1 cellular context compared by ENCODE assay signal in genomic region chr14:95895720-95896119, GRCh38.
TF ChIP-seq lines count a peak whose summit lies in the region.

No MANE protein-coding gene starts in this region.

TF ChIP-seq in H1, 55 proteins besides CTCF, POLR2A, EP300 and RAD21 (continued from another document):
- TF ChIP-seq ATF3 (IDR thresholded peaks at IDR 0.05; ENCODE audit: insufficient read depth, low read depth, low read length) (peak; percentile 72; the same call in 1 of the 2 replicates), CHD7 (IDR thresholded peaks at IDR 0.05; ENCODE audit: insufficient replicate concordance, low read length) (no peak)
